ENCODE assay signal across 1 cellular context in genomic region chr10:102643346-102644065, GRCh38.
TF ChIP-seq lines count a peak whose summit lies in the region.

No MANE protein-coding gene starts in this region.

TF ChIP-seq in K562, 482 proteins besides CTCF, POLR2A, EP300 and RAD21 (continued from another document and continues in another):
- TF ChIP-seq, protein P1, sequence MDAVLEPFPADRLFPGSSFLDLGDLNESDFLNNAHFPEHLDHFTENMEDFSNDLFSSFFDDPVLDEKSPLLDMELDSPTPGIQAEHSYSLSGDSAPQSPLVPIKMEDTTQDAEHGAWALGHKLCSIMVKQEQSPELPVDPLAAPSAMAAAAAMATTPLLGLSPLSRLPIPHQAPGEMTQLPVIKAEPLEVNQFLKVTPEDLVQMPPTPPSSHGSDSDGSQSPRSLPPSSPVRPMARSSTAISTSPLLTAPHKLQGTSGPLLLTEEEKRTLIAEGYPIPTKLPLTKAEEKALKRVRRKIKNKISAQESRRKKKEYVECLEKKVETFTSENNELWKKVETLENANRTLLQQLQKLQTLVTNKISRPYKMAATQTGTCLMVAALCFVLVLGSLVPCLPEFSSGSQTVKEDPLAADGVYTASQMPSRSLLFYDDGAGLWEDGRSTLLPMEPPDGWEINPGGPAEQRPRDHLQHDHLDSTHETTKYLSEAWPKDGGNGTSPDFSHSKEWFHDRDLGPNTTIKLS (IDR thresholded peaks at IDR 0.05; ENCODE audit: borderline replicate concordance, low read depth) = no peak
- TF ChIP-seq MAFK (IDR thresholded peaks at IDR 0.05; ENCODE audit: low read length) (no peak), TBP (optimal IDR thresholded peaks at IDR 0.05; ENCODE audit: low read depth, low read length) (no peak), TGIF2 (CRISPR knock-in tag; IDR thresholded peaks at IDR 0.05) (no peak), RBM39 (optimal IDR thresholded peaks at IDR 0.05; ENCODE audit: low read depth, low read length) (no peak), MXI1 (IDR thresholded peaks at IDR 0.05; ENCODE audit: low read depth, low read length) (no peak), KHSRP (IDR thresholded peaks at IDR 0.05) (no peak), SMAD1 (IDR thresholded peaks at IDR 0.05; ENCODE audit: low read depth, low read length, partially characterized antibody) (no peak), NONO (IDR thresholded peaks at IDR 0.05; ENCODE audit: low read depth in 2 of 2, low read length in 1 of 2) (peak in 1 of 2 experiments; percentile 51; a peak in 1 of 4 replicates), JUNB (CRISPR knock-in tag; conservative IDR thresholded peaks at IDR 0.05) (no peak), ZNF41 (CRISPR knock-in tag; conservative IDR thresholded peaks at IDR 0.05) (no peak), ZBTB7A (IDR thresholded peaks at IDR 0.05; ENCODE audit: borderline replicate concordance, control insufficient read depth, low read depth, low read length) (peak; percentile 65; the same call in 1 of the 2 replicates), IFI16 (CRISPR knock-in tag; IDR thresholded peaks at IDR 0.05) (no peak), ZEB2 (IDR thresholded peaks at IDR 0.05) (no peak), ZNF165 (CRISPR knock-in tag; IDR thresholded peaks at IDR 0.05; ENCODE audit: borderline replicate concordance) (no peak), CAMTA2 (CRISPR knock-in tag; conservative IDR thresholded peaks at IDR 0.05) (no peak), RBFOX2 (IDR thresholded peaks at IDR 0.05; ENCODE audit: low read depth, low read length) (peak; percentile 63), ZNF212 (CRISPR knock-in tag; IDR thresholded peaks at IDR 0.05) (no peak), SRSF1 (IDR thresholded peaks at IDR 0.05; ENCODE audit: low read depth, low read length) (no peak), ZNF79 (CRISPR knock-in tag; IDR thresholded peaks at IDR 0.05; ENCODE audit: low read depth) (no peak), THRAP3 (IDR thresholded peaks at IDR 0.05; ENCODE audit: borderline replicate concordance) (no peak), ARID1B (IDR thresholded peaks at IDR 0.05) (no peak), TFE3 (CRISPR knock-in tag; IDR thresholded peaks at IDR 0.05) (no peak), ELF1 (tag; IDR thresholded peaks at IDR 0.05) (no peak), ZNF174 (CRISPR knock-in tag; IDR thresholded peaks at IDR 0.05) (no peak), ZNF224 (CRISPR knock-in tag; IDR thresholded peaks at IDR 0.05) (no peak), ZNF830 (CRISPR knock-in tag; IDR thresholded peaks at IDR 0.05) (no peak), ZNF121 (CRISPR knock-in tag; conservative IDR thresholded peaks at IDR 0.05) (no peak), HSF4 (CRISPR knock-in tag; IDR thresholded peaks at IDR 0.05; ENCODE audit: borderline replicate concordance) (no peak), TCF7 (IDR thresholded peaks at IDR 0.05; ENCODE audit: borderline replicate concordance) (no peak), ZNF431 (CRISPR knock-in tag; IDR thresholded peaks at IDR 0.05) (no peak), GABPA (tag; conservative IDR thresholded peaks at IDR 0.05; ENCODE audit: low read depth) (0 out of 2 replicates have a peak, but pooled peaks have one; percentile 2), TRIM28 (IDR thresholded peaks at IDR 0.05) (no peak), ETV6 (IDR thresholded peaks at IDR 0.05; ENCODE audit: borderline replicate concordance in 1 of 2, low read depth in 2 of 2, low read length in 1 of 2) (no peak), ETV6 (CRISPR knock-in tag; IDR thresholded peaks at IDR 0.05; ENCODE audit: borderline replicate concordance) (no peak), SNAPC5 (CRISPR knock-in tag; IDR thresholded peaks at IDR 0.05) (no peak), PRMT5 (CRISPR knock-in tag; IDR thresholded peaks at IDR 0.05) (no peak), SMAD3 (CRISPR knock-in tag; conservative IDR thresholded peaks at IDR 0.05) (no peak), RBBP5 (IDR thresholded peaks at IDR 0.05; ENCODE audit: borderline replicate concordance, insufficient read depth, low read length, poor library complexity, severe bottlenecking) (no peak), FOXA1 (IDR thresholded peaks at IDR 0.05; ENCODE audit: borderline replicate concordance) (no peak), LARP7 (IDR thresholded peaks at IDR 0.05) (no peak), NFIC (IDR thresholded peaks at IDR 0.05) (no peak), STAT5B (CRISPR knock-in tag; IDR thresholded peaks at IDR 0.05) (no peak), GTF2E2 (tag; IDR thresholded peaks at IDR 0.05) (0 out of 2 replicates have a peak, but pooled peaks have one; percentile 46), SMAD2 (IDR thresholded peaks at IDR 0.05; ENCODE audit: low read depth, low read length) (no peak), HNRNPK (IDR thresholded peaks at IDR 0.05; ENCODE audit: low read depth, low read length, poor library complexity, severe bottlenecking) (peak; percentile 23), CEBPG (CRISPR knock-in tag; IDR thresholded peaks at IDR 0.05) (no peak), CEBPG (tag; conservative IDR thresholded peaks at IDR 0.05 in 1 of 2, IDR thresholded peaks at IDR 0.05 in 1 of 2) (no peak), POLR2G (IDR thresholded peaks at IDR 0.05; ENCODE audit: low read depth, low read length) (peak; percentile 64), KDM1A (IDR thresholded peaks at IDR 0.05) (no peak), ZNF384 (IDR thresholded peaks at IDR 0.05; ENCODE audit: low read depth, low read length) (0 out of 2 replicates have a peak, but pooled peaks have one; percentile 23), MBD2 (IDR thresholded peaks at IDR 0.05; ENCODE audit: borderline replicate concordance, low read depth) (0 out of 2 replicates have a peak, but pooled peaks have one; percentile 15), CREBBP (IDR thresholded peaks at IDR 0.05; ENCODE audit: low read depth, low read length) (no peak), USF1 (CRISPR knock-in tag; IDR thresholded peaks at IDR 0.05) (no peak), HNRNPL (IDR thresholded peaks at IDR 0.05; ENCODE audit: low read depth, low read length) (no peak), ZNF785 (CRISPR knock-in tag; IDR thresholded peaks at IDR 0.05) (no peak), SIN3A (IDR thresholded peaks at IDR 0.05; ENCODE audit: borderline replicate concordance in 2 of 2, control insufficient read depth in 1 of 2, low read depth in 2 of 2, low read length in 2 of 2) (no peak), POLR2AphosphoS2 (IDR thresholded peaks at IDR 0.05; ENCODE audit: low read length) (no peak), GATAD2B (IDR thresholded peaks at IDR 0.05; ENCODE audit: borderline replicate concordance) (no peak)
- TF ChIP-seq, protein P2, sequence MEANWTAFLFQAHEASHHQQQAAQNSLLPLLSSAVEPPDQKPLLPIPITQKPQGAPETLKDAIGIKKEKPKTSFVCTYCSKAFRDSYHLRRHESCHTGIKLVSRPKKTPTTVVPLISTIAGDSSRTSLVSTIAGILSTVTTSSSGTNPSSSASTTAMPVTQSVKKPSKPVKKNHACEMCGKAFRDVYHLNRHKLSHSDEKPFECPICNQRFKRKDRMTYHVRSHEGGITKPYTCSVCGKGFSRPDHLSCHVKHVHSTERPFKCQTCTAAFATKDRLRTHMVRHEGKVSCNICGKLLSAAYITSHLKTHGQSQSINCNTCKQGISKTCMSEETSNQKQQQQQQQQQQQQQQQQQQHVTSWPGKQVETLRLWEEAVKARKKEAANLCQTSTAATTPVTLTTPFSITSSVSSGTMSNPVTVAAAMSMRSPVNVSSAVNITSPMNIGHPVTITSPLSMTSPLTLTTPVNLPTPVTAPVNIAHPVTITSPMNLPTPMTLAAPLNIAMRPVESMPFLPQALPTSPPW (CRISPR knock-in tag; IDR thresholded peaks at IDR 0.05) = peak; percentile 97
- TF ChIP-seq, protein P3, sequence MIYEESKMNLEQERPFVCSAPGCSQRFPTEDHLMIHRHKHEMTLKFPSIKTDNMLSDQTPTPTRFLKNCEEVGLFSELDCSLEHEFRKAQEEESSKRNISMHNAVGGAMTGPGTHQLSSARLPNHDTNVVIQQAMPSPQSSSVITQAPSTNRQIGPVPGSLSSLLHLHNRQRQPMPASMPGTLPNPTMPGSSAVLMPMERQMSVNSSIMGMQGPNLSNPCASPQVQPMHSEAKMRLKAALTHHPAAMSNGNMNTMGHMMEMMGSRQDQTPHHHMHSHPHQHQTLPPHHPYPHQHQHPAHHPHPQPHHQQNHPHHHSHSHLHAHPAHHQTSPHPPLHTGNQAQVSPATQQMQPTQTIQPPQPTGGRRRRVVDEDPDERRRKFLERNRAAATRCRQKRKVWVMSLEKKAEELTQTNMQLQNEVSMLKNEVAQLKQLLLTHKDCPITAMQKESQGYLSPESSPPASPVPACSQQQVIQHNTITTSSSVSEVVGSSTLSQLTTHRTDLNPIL (CRISPR knock-in tag; IDR thresholded peaks at IDR 0.05) = no peak
- TF ChIP-seq, protein P4, sequence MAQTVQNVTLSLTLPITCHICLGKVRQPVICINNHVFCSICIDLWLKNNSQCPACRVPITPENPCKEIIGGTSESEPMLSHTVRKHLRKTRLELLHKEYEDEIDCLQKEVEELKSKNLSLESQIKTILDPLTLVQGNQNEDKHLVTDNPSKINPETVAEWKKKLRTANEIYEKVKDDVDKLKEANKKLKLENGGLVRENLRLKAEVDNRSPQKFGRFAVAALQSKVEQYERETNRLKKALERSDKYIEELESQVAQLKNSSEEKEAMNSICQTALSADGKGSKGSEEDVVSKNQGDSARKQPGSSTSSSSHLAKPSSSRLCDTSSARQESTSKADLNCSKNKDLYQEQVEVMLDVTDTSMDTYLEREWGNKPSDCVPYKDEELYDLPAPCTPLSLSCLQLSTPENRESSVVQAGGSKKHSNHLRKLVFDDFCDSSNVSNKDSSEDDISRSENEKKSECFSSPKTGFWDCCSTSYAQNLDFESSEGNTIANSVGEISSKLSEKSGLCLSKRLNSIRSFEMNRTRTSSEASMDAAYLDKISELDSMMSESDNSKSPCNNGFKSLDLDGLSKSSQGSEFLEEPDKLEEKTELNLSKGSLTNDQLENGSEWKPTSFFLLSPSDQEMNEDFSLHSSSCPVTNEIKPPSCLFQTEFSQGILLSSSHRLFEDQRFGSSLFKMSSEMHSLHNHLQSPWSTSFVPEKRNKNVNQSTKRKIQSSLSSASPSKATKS (CRISPR knock-in tag; IDR thresholded peaks at IDR 0.05) = no peak
- TF ChIP-seq, protein P5, sequence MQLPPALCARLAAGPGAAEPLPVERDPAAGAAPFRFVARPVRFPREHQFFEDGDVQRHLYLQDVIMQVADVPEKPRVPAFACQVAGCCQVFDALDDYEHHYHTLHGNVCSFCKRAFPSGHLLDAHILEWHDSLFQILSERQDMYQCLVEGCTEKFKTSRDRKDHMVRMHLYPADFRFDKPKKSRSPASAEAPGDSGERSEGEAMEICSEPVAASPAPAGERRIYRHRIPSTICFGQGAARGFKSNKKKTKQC (CRISPR knock-in tag; IDR thresholded peaks at IDR 0.05) = no peak
- TF ChIP-seq, protein P6, sequence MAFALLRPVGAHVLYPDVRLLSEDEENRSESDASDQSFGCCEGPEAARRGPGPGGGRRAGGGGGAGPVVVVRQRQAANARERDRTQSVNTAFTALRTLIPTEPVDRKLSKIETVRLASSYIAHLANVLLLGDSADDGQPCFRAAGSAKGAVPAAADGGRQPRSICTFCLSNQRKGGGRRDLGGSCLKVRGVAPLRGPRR (CRISPR knock-in tag; IDR thresholded peaks at IDR 0.05) = no peak
- TF ChIP-seq, protein P7, sequence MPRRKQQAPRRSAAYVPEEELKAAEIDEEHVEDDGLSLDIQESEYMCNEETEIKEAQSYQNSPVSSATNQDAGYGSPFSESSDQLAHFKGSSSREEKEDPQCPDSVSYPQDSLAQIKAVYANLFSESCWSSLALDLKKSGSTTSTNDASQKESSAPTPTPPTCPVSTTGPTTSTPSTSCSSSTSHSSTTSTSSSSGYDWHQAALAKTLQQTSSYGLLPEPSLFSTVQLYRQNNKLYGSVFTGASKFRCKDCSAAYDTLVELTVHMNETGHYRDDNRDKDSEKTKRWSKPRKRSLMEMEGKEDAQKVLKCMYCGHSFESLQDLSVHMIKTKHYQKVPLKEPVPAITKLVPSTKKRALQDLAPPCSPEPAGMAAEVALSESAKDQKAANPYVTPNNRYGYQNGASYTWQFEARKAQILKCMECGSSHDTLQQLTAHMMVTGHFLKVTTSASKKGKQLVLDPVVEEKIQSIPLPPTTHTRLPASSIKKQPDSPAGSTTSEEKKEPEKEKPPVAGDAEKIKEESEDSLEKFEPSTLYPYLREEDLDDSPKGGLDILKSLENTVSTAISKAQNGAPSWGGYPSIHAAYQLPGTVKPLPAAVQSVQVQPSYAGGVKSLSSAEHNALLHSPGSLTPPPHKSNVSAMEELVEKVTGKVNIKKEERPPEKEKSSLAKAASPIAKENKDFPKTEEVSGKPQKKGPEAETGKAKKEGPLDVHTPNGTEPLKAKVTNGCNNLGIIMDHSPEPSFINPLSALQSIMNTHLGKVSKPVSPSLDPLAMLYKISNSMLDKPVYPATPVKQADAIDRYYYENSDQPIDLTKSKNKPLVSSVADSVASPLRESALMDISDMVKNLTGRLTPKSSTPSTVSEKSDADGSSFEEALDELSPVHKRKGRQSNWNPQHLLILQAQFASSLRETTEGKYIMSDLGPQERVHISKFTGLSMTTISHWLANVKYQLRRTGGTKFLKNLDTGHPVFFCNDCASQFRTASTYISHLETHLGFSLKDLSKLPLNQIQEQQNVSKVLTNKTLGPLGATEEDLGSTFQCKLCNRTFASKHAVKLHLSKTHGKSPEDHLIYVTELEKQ (CRISPR knock-in tag; IDR thresholded peaks at IDR 0.05) = no peak
